Comparison of ENCODE assay signal across 11 cellular contexts in genomic region chr2:74551942-74552913, GRCh38. TPM values are rescaled to one million over a fixed set of nuclear protein-coding genes. Genes with fewer than 3 reads are reported as not detected.
DNase-seq lines count a peak whose midpoint lies in the region; ATAC-seq lines count a peak whose summit lies in the region.
"Had no signal": no experiment of that assay in that cellular context is flagged by ENCODE, and none has a peak within 500 bp of the region (broad histone marks: within the 10 kb centered on the region; RNA-seq: fewer than 3 reads in every experiment).

No MANE protein-coding gene starts in this region.

- no peak for DNase-seq in stimulated activated naive CD8-positive, alpha-beta T cell treated with anti-CD3 and anti-CD28 coated beads, Interleukin-15, amount 100 ng/mL, for 72 hours
- DNase-seq in MG63 (no peak), hepatic stellate cell (ENCODE audit: low spot score) (peak; percentile 47), NOMO-1 treated with dmso at 0.1 percent for 144 hours (lab: John Stamatoyannopoulos, UW; ENCODE audit: unreplicated experiment) (no peak), H4 (ENCODE audit: low spot score) (no peak), NCI-H345 (lab: John Stamatoyannopoulos, UW) (no peak), T-helper 9 cell (no peak)
- DNase-seq: NK-92 treated with Interleukin-12 subunit alpha and Interleukin-12 subunit beta, amount 100 ng/mL, for 24 hours had no signal

- no peaks in the 10 kb centered on the region for H3K36me3 Mint-ChIP-seq in stimulated activated naive CD8-positive, alpha-beta T cell treated with anti-CD3 and anti-CD28 coated beads, Interleukin-15, Interleukin-2, amounts not matched to agents 100 ng/mL and 50 ng/mL, for 24 hours (ENCODE audit: low read depth)

- H3K4me1 Mint-ChIP-seq in stimulated activated naive CD8-positive, alpha-beta T cell treated with anti-CD3 and anti-CD28 coated beads, Interleukin-15, Interleukin-2, amounts not matched to agents 100 ng/mL and 50 ng/mL, for 24 hours (ENCODE audit: low read depth), result peaks cover 26% of the 10 kb centered on the region
- H3K4me1 Mint-ChIP-seq in stimulated activated naive CD8-positive, alpha-beta T cell treated with anti-CD3 and anti-CD28 coated beads, Interleukin-15, amount 100 ng/mL, for 72 hours, result peaks cover 29% of the 10 kb centered on the region

- H3K4me3 Mint-ChIP-seq in stimulated activated naive CD8-positive, alpha-beta T cell treated with anti-CD3 and anti-CD28 coated beads, Interleukin-15, Interleukin-2, amounts not matched to agents 100 ng/mL and 50 ng/mL, for 24 hours, result peak overlapping the region; percentile 1
- H3K4me3 Mint-ChIP-seq in stimulated activated naive CD8-positive, alpha-beta T cell treated with anti-CD3 and anti-CD28 coated beads, Interleukin-15, amount 100 ng/mL, for 72 hours, result peak overlapping the region in 1 of 2 donors; percentile 1

- ATAC-seq in stimulated activated naive CD8-positive, alpha-beta T cell treated with anti-CD3 and anti-CD28 coated beads, Interleukin-15, amount 100 ng/mL, for 72 hours, result no peak

- no peak overlapping the region for H3K27ac Mint-ChIP-seq in stimulated activated naive CD8-positive, alpha-beta T cell treated with anti-CD3 and anti-CD28 coated beads, Interleukin-15, Interleukin-2, amounts not matched to agents 100 ng/mL and 50 ng/mL, for 24 hours
- peak overlapping the region in 1 of 2 donors; percentile 10 for H3K27ac Mint-ChIP-seq in stimulated activated naive CD8-positive, alpha-beta T cell treated with anti-CD3 and anti-CD28 coated beads, Interleukin-15, amount 100 ng/mL, for 72 hours

- no peaks in the 10 kb centered on the region for H3K27me3 ChIP-seq in MG63

- peak overlapping the region; percentile 73 for H3K4me3 ChIP-seq in MG63

- H3K9me3 ChIP-seq in MG63, result no peaks in the 10 kb centered on the region

- H3K36me3 ChIP-seq in MG63, result peaks cover 13% of the 10 kb centered on the region

- H3K9me3 Mint-ChIP-seq in stimulated activated naive CD8-positive, alpha-beta T cell treated with anti-CD3 and anti-CD28 coated beads, Interleukin-15, Interleukin-2, amounts not matched to agents 100 ng/mL and 50 ng/mL, for 24 hours, result no peaks in the 10 kb centered on the region
- H3K9me3 Mint-ChIP-seq in stimulated activated naive CD8-positive, alpha-beta T cell treated with anti-CD3 and anti-CD28 coated beads, Interleukin-15, amount 100 ng/mL, for 72 hours, result no peaks in the 10 kb centered on the region

- peaks cover 39% of the 10 kb centered on the region for H3K27me3 Mint-ChIP-seq in stimulated activated naive CD8-positive, alpha-beta T cell treated with anti-CD3 and anti-CD28 coated beads, Interleukin-15, Interleukin-2, amounts not matched to agents 100 ng/mL and 50 ng/mL, for 24 hours
- H3K27me3 Mint-ChIP-seq in stimulated activated naive CD8-positive, alpha-beta T cell treated with anti-CD3 and anti-CD28 coated beads, Interleukin-15, amount 100 ng/mL, for 72 hours, result peaks cover 53% of the 10 kb centered on the region

RNA-seq across cellular contexts. Expression of gene LOXL3, which starts 1.5 kb away (rescaled TPM):
- total RNA-seq in MG63 (2014; rRNA removed; shearing (Covaris generic); ENCODE audit: low replicate concordance), result 17.8 and 22.9 TPM in 2 replicates
- 2.0 and 2.4 TPM in 2 replicates for total RNA-seq in H4 (2014; rRNA removed; shearing (Covaris generic))

RNA-seq across cellular contexts. Expression of gene DOK1, which starts 2.3 kb away (rescaled TPM):
- 10.9 and 21.9 TPM in 2 replicates for total RNA-seq in MG63 (2014; rRNA removed; shearing (Covaris generic); ENCODE audit: low replicate concordance)
- 0.84 and 2.1 TPM in 2 replicates for total RNA-seq in H4 (2014; rRNA removed; shearing (Covaris generic))

RNA-seq across cellular contexts. Expression of gene HTRA2, which starts 22.5 kb away (rescaled TPM):
- 49.9 and 53.9 TPM in 2 replicates for total RNA-seq in MG63 (2014; rRNA removed; shearing (Covaris generic); ENCODE audit: low replicate concordance)
- 40.5 and 49.5 TPM in 2 replicates for total RNA-seq in H4 (2014; rRNA removed; shearing (Covaris generic))

RNA-seq across cellular contexts. Expression of gene AUP1, which starts 22.7 kb away (rescaled TPM):
- 70.0 and 143 TPM in 2 replicates for total RNA-seq in MG63 (2014; rRNA removed; shearing (Covaris generic); ENCODE audit: low replicate concordance)
- total RNA-seq in H4 (2014; rRNA removed; shearing (Covaris generic)), result 95.4 and 102 TPM in 2 replicates

RNA-seq across cellular contexts. Expression of gene DQX1, which starts 26.2 kb away (rescaled TPM):
- total RNA-seq in MG63 (2014; rRNA removed; shearing (Covaris generic); ENCODE audit: low replicate concordance), result not detected in 2 replicates
- total RNA-seq in H4 (2014; rRNA removed; shearing (Covaris generic)), result not detected in 2 replicates
- total RNA-seq: LHCN-M2, lung microvascular endothelial cell had no signal
